Comparison of ENCODE assay signal across 17 cellular contexts in the genomic region with DNA sequence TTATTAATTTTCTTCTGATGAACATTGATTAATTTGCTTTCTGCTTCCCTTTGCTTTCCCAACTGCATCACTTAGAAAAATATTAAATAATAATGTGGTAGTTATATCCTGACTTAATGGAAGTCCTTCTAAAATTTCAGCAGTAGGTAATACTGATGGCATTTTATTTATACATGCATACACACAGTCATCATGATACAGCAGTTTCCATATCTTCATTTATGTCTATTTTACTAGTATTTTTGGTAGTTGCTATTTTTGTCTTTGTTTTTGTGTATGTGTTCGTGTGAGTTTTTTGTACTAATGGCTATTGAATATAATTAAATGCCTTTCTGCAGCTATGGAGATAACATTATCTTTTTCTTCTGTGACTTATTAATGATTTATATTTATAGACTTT.
"Had no signal": no experiment of that assay in that cellular context is flagged by ENCODE, and none has a peak within 500 bp of the region (broad histone marks: within the 10 kb centered on the region; RNA-seq: fewer than 3 reads in every experiment).

No MANE protein-coding gene starts in this region.

- H3K9me3 ChIP-seq: esophagus muscularis mucosa, gastroesophageal sphincter, heart left ventricle, left lung, lower lobe of right lung had no signal

- H3K36me3 ChIP-seq: esophagus muscularis mucosa, gastroesophageal sphincter, heart left ventricle, left lung, lower lobe of right lung had no signal

- DNase-seq: effector CD8-positive, alpha-beta T cell; effector memory CD8-positive, alpha-beta T cell; endodermal cell; foreskin keratinocyte; heart left ventricle; hypothalamus; left cardiac atrium; left lung; left ventricle myocardium superior; lower lobe of right lung; mesenchymal stem cell; naive thymus-derived CD4-positive, alpha-beta T cell had no signal

- H3K27ac ChIP-seq: coronary artery, epithelial cell of prostate, esophagus muscularis mucosa, foreskin keratinocyte, gastroesophageal sphincter, heart left ventricle, hepatocyte, left lung, lower lobe of right lung had no signal

- H3K4me3 ChIP-seq: coronary artery, esophagus muscularis mucosa, gastroesophageal sphincter, heart left ventricle, hepatocyte, left lung, lower lobe of right lung had no signal

- H3K4me1 ChIP-seq: esophagus muscularis mucosa, foreskin keratinocyte, gastroesophageal sphincter, heart left ventricle, left lung, lower lobe of right lung had no signal

- H3K4me2 ChIP-seq: hepatocyte had no signal

- H2AFZ ChIP-seq: hepatocyte had no signal

- H3K27me3 ChIP-seq: esophagus muscularis mucosa, foreskin keratinocyte, gastroesophageal sphincter, heart left ventricle, hepatocyte, left lung had no signal

- ATAC-seq: effector memory CD8-positive, alpha-beta T cell; foreskin keratinocyte; gastroesophageal sphincter; heart left ventricle; left cardiac atrium; left lung; left ventricle myocardium superior; lower lobe of right lung; naive thymus-derived CD4-positive, alpha-beta T cell had no signal
